In the genomic region with DNA sequence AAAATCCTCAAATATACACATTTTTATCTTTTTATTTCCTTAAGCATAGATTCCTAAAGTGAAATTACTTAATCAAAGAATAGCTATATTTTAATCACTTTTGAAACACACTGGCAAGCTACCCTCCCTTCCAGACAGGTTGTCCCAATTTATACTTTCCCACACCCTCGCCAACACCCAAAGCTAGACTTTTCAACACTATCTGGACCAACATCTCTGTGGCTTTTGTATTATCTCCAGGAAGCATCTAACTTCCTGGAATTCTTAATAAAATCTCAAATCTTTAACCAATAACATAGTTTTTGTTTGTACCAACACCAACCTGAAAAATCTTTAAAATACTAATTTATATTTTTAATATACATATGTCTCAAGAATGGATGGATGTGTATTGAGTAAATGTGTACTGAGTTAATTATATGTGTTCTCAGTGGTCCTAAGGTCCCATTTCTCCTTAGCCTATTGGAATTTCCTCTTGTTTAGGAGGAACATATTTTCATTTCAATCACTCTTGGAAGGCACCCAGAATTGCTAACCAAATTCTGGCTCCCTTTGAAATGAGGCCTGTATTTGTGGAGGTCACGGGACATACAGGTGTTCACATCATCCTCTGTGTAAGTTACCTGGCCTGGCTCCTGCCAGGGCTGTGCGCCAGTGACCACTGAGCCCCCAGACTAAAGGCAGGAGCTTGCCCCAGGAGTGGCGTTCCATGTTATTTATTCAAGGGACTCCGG, we compare ENCODE assay signal across 1 cellular context.
TF ChIP-seq lines count a peak whose summit lies in the region.

No MANE protein-coding gene starts in this region.

TF ChIP-seq in K562, 482 proteins besides CTCF, POLR2A, EP300 and RAD21 (continued from another document):
- TF ChIP-seq GTF2E2 (tag; IDR thresholded peaks at IDR 0.05), result no peak
- no peak for TF ChIP-seq NELFE (IDR thresholded peaks at IDR 0.05; ENCODE audit: insufficient read depth, insufficient read length)
- TF ChIP-seq ATF1 (CRISPR knock-in tag; IDR thresholded peaks at IDR 0.05), result no peak
- TF ChIP-seq ATF1 (tag; IDR thresholded peaks at IDR 0.05), result no peak
- TF ChIP-seq ZNF232 (CRISPR knock-in tag; IDR thresholded peaks at IDR 0.05), result no peak
- TF ChIP-seq CCAR2 (IDR thresholded peaks at IDR 0.05; ENCODE audit: low read depth, low read length), result no peak
